ENCODE assay signal across 8 cellular contexts in the genomic region with DNA sequence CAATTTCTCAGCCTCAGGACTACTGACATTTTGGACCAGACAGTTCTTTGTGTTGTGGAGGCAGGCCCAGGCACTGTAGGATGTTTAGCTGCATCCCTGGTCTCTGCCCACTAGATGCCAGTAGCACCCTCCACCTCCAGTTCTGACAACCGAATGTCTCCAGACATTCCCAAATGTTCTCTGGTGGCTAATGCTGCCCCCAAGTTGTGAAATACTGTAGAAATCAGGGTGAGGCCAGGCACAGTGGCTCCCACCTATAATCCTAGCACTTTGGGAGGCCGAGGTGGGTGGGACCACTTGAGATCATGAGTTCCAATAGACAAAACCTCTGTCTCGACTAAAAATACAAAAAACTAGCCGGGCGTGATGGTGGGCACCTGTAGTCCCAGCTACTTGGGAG. TPM values are rescaled to one million over a fixed set of nuclear protein-coding genes. Genes with fewer than 3 reads are reported as not detected.
DNase-seq lines count a peak whose midpoint lies in the region; ATAC-seq, FAIRE-seq and TF ChIP-seq lines count a peak whose summit lies in the region.

No MANE protein-coding gene starts in this region.

- H3K4me3 ChIP-seq in CD4-positive, alpha-beta memory T cell (ENCODE audit: low read length in 2 of 2) = no peak overlapping the region
- H3K4me3 ChIP-seq in LNCaP clone FGC (ENCODE audit: low read depth, low read length) (no peak overlapping the region), small intestine (ENCODE audit: low read depth in 1 of 2, low read length in 2 of 2) (no peak overlapping the region)

- no peak for ATAC-seq in HG03571 (IDR thresholded peaks at IDR 0.05; ENCODE audit: unreplicated experiment)
- no peak for ATAC-seq in HG02623 (IDR thresholded peaks at IDR 0.05; ENCODE audit: unreplicated experiment)

- H3K36me3 ChIP-seq in CD4-positive, alpha-beta memory T cell (ENCODE audit: insufficient read depth, low read length) = peaks cover 84% of the 10 kb centered on the region
- peaks cover 32 to 40% of the 10 kb centered on the region in 2 donors for H3K36me3 ChIP-seq in small intestine (ENCODE audit: control insufficient read depth in 2 of 2, insufficient read depth in 2 of 2, low read length in 2 of 2)

- 63 to 64% (median 63%) methylated on average over 5 of the region's 5 CpGs for WGBS in small intestine, 3 donors

- H3K9me3 Mint-ChIP-seq in CD4-positive, alpha-beta memory T cell = no peaks in the 10 kb centered on the region
- H3K9me3 Mint-ChIP-seq in brain = no peaks in the 10 kb centered on the region

- no peaks in the 10 kb centered on the region for H3K27me3 Mint-ChIP-seq in CD4-positive, alpha-beta memory T cell
- peaks cover 2% of the 10 kb centered on the region for H3K27me3 Mint-ChIP-seq in brain

- H3K27ac ChIP-seq in CD4-positive, alpha-beta memory T cell (ENCODE audit: low read depth, low read length) = no peak overlapping the region
- peak overlapping the region; percentile 52 for H3K27ac ChIP-seq in layer of hippocampus (ENCODE audit: low read depth, low read length)
- no peak overlapping the region for H3K27ac ChIP-seq in small intestine (ENCODE audit: low read depth in 1 of 2, low read length in 1 of 2)

- no peaks in the 10 kb centered on the region for H3K9me3 ChIP-seq in CD4-positive, alpha-beta memory T cell (ENCODE audit: control insufficient read depth in 1 of 2, low read length in 2 of 2)
- no peaks in the 10 kb centered on the region for H3K9me3 ChIP-seq in small intestine (ENCODE audit: control insufficient read depth, low read depth)

- peaks cover 68 to 93% of the 10 kb centered on the region in 2 donors for H3K36me3 Mint-ChIP-seq in CD4-positive, alpha-beta memory T cell
- peaks cover 72% of the 10 kb centered on the region for H3K36me3 Mint-ChIP-seq in brain

- FAIRE-seq in small intestine (lab: Jason Lieb, UNC) = no peak

- no peaks in the 10 kb centered on the region for H3K27me3 ChIP-seq in CD4-positive, alpha-beta memory T cell (ENCODE audit: insufficient read depth, low read length)
- H3K27me3 ChIP-seq in layer of hippocampus (ENCODE audit: control insufficient read depth, insufficient read depth, low read length) (no peaks in the 10 kb centered on the region), small intestine (ENCODE audit: control insufficient read depth in 2 of 2, insufficient read depth in 2 of 2, low read length in 2 of 2) (no peaks in the 10 kb centered on the region)

- peaks cover 81% of the 10 kb centered on the region for H3K4me1 ChIP-seq in CD4-positive, alpha-beta memory T cell (ENCODE audit: insufficient read depth, low read length)
- peaks cover 2 to 13% of the 10 kb centered on the region in 2 donors for H3K4me1 ChIP-seq in small intestine (ENCODE audit: control insufficient read depth in 2 of 2, insufficient read depth in 1 of 2, low read depth in 1 of 2, low read length in 1 of 2)

- peak overlapping the region in 2 of 8 donors; percentile 3 to 6 for H3K4me3 Mint-ChIP-seq in CD4-positive, alpha-beta memory T cell
- peak overlapping the region in 1 of 5 experiments; percentile 19 for H3K4me3 Mint-ChIP-seq in brain

- intact Hi-C loops in CD4-positive, alpha-beta memory T cell (cut with micrococcal nuclease) = no loop called here

- peaks cover 62 to 94% (median 77%) of the 10 kb centered on the region in 4 donors for H3K4me1 Mint-ChIP-seq in CD4-positive, alpha-beta memory T cell
- H3K4me1 Mint-ChIP-seq in brain = peaks cover 43% of the 10 kb centered on the region

- H3K27ac Mint-ChIP-seq in CD4-positive, alpha-beta memory T cell = peak overlapping the region; percentile 53 to 86 (median 80)
- H3K27ac Mint-ChIP-seq in brain = peak overlapping the region; percentile 0 to 85 (median 39)

- POLR2A ChIA-PET in CD4-positive, alpha-beta memory T cell (lab: Charles Lee; ENCODE audit: partially characterized antibody) = interaction anchor here (1.2 to 13.4 kb wide), 2 partner anchors 18 to 46 kb away, joined by 5 to 250 read pairs; a partner anchor contains a TSS

- TF ChIP-seq CTCF in LNCaP clone FGC (IDR thresholded peaks at IDR 0.05; ENCODE audit: control insufficient read depth, extremely low read depth, insufficient read depth) (peak; percentile 49), brain (conservative IDR thresholded peaks at IDR 0.05) (peak; percentile 52 to 62)

- CTCF ChIA-PET in CD4-positive, alpha-beta memory T cell (lab: Charles Lee; ENCODE audit: partially characterized antibody) = interaction anchor here (0.9 to 2.7 kb wide), 10 partner anchors 9 to 125 kb away, joined by 3 to 12 read pairs (median 4); a partner anchor contains a TSS

- DNase-seq in CD4-positive, alpha-beta memory T cell = peak in 4 of 5 donors; percentile 36 to 54 (median 42)
- DNase-seq in LNCaP clone FGC (ENCODE audit: low read depth) (no peak), small intestine (no peak), NCI-H524 treated with DMSO at 0.1 percent for 48 hours (lab: John Stamatoyannopoulos, UW) (no peak)

RNA-seq across cellular contexts. Expression of a gene that starts 18.2 kb away (rescaled TPM):
- total RNA-seq in CD4-positive, alpha-beta memory T cell = 100 to 1,000 TPM; 204 to 206 TPM
- 100 to 1,000 TPM; 242 to 296 TPM for polyA plus RNA-seq in CD4-positive, alpha-beta memory T cell
- 227 TPM for polyA plus RNA-seq in brain (ENCODE audit: insufficient read depth, low read depth, low replicate concordance)
- polyA plus RNA-seq in small intestine = 100 to 1,000 TPM; 138 to 194 (median 158) TPM

RNA-seq across cellular contexts. Expression of a gene that starts 19.4 kb away (rescaled TPM):
- total RNA-seq in CD4-positive, alpha-beta memory T cell = not detected
- not detected for polyA plus RNA-seq in CD4-positive, alpha-beta memory T cell
- polyA plus RNA-seq in brain (ENCODE audit: insufficient read depth, low read depth, low replicate concordance) (3.4 TPM), small intestine (under 1 TPM in 1 of 3 donors, not detected in 2; 0.10 TPM)

RNA-seq across cellular contexts. Expression of a gene that starts 46.1 kb away (rescaled TPM):
- 1 to 10 TPM; 3.1 to 5.6 TPM for total RNA-seq in CD4-positive, alpha-beta memory T cell
- polyA plus RNA-seq in CD4-positive, alpha-beta memory T cell = 1 to 10 TPM; 4.8 to 7.7 TPM
- polyA plus RNA-seq in brain (ENCODE audit: insufficient read depth, low read depth, low replicate concordance) (7.7 TPM), small intestine (10 to 100 TPM in 2 of 3 donors, 1 to 10 TPM in 1; 5.0 to 17.4 (median 11.3) TPM)

Comparison
In these comparisons a context has a peak if more than half of its experiments do, and no peak if none do; other contexts are left out.
1. DNase-seq: peak in CD4-positive, alpha-beta memory T cell (4 of 5); none in LNCaP clone FGC (single experiment), small intestine (single experiment) and NCI-H524 treated with DMSO at 0.1 percent for 48 hours (single experiment).